10 cellular contexts compared by ENCODE assay signal in the genomic region with DNA sequence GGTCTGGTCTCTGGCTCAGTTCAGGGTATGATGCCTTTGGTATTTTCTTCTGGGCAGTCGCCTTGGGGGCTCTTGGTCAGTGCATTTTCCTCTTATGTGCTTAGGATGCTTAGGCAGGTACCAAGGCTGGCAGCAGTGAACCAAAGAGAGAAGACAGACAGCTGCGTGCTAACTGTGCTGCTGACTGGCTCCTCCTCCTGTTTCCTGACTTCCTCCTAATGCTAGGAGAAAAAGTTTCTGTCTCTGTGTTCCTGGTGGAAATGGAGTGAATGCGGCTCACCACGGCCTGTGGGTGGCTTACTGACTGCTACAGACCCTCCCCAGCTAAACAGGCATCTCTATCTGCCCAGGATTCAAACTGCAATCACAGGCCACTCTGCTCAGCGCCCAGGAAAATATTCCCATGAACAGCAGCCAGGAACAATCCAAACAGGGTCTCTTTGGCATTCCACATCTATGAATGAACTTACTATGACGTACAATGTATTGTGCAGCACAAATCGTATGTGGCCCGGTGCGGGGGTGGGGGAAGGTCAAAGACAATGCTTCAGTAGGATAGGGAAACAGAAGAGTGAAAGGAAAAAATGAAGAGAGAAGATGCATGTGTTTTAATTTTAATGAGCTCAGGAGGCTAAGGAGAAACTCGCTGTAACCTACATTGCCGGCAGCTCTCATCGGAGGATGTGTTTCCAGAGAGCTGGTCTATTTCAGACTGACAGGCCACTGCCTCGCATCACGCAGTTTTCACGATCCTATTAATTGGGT. TPM values are rescaled to one million over a fixed set of nuclear protein-coding genes. Genes with fewer than 3 reads are reported as not detected.
DNase-seq lines count a peak whose midpoint lies in the region; ATAC-seq and TF ChIP-seq lines count a peak whose summit lies in the region.
"Had no signal": no experiment of that assay in that cellular context is flagged by ENCODE, and none has a peak within 500 bp of the region (broad histone marks: within the 10 kb centered on the region; RNA-seq: fewer than 3 reads in every experiment).

No MANE protein-coding gene starts in this region.

- H3K4me3 Mint-ChIP-seq in activated T-helper 1 cell treated with anti-CD3 and anti-CD28 coated beads, Interleukin-12 subunit alpha, Interleukin-12 subunit beta, Interleukin-2, Interleukin-4 antibody, amounts not matched to agents 30 ng/mL and 10 ng/mL and 1 ng/mL, durations not matched to agents 14 hours and 24 hours and 36 hours: peak overlapping the region; percentile 15
- H3K4me3 Mint-ChIP-seq: activated naive CD4-positive, alpha-beta T cell treated with anti-CD3 and anti-CD28 coated beads for 36 hours had no signal

- H3K36me3 Mint-ChIP-seq in activated T-helper 1 cell treated with anti-CD3 and anti-CD28 coated beads, Interleukin-12 subunit alpha, Interleukin-12 subunit beta, Interleukin-2, Interleukin-4 antibody, amounts not matched to agents 30 ng/mL and 10 ng/mL and 1 ng/mL, durations not matched to agents 14 hours and 24 hours and 36 hours (ENCODE audit: low read depth): peaks cover 21% of the 10 kb centered on the region

- ATAC-seq in gastrocnemius medialis: no peak
- no peak for ATAC-seq in HG02642 (IDR thresholded peaks at IDR 0.05; ENCODE audit: poor library complexity, unreplicated experiment)

- H3K9me3 Mint-ChIP-seq in activated T-helper 1 cell treated with anti-CD3 and anti-CD28 coated beads, Interleukin-12 subunit alpha, Interleukin-12 subunit beta, Interleukin-2, Interleukin-4 antibody, amounts not matched to agents 30 ng/mL and 10 ng/mL and 1 ng/mL, durations not matched to agents 14 hours and 24 hours and 36 hours: peaks cover 5% of the 10 kb centered on the region

- DNase-seq in GF-D8 (lab: John Stamatoyannopoulos, UW) (peak; percentile 31), fibroblast of the aortic adventitia (ENCODE audit: low read depth) (peak; percentile 63), gastrocnemius medialis (no peak), vagina (ENCODE audit: extremely low spot score in 2 of 2) (no peak), erythroblast (lab: John Stamatoyannopoulos, UW) (no peak), HK-2 (ENCODE audit: unreplicated experiment) (no peak)
- DNase-seq in activated T-helper 1 cell treated with anti-CD3 and anti-CD28 coated beads, Interleukin-12 subunit alpha, Interleukin-12 subunit beta, Interleukin-2, Interleukin-4 antibody, amounts not matched to agents 30 ng/mL and 10 ng/mL and 1 ng/mL, durations not matched to agents 14 hours and 24 hours and 36 hours (ENCODE audit: low spot score): no peak
- DNase-seq: activated naive CD4-positive, alpha-beta T cell treated with anti-CD3 and anti-CD28 coated beads for 36 hours; NCI-H69 had no signal

- peaks cover 49% of the 10 kb centered on the region for H3K4me1 Mint-ChIP-seq in activated T-helper 1 cell treated with anti-CD3 and anti-CD28 coated beads, Interleukin-12 subunit alpha, Interleukin-12 subunit beta, Interleukin-2, Interleukin-4 antibody, amounts not matched to agents 30 ng/mL and 10 ng/mL and 1 ng/mL, durations not matched to agents 14 hours and 24 hours and 36 hours (ENCODE audit: low read depth)

- peak overlapping the region; percentile 58 for H3K27ac Mint-ChIP-seq in activated T-helper 1 cell treated with anti-CD3 and anti-CD28 coated beads, Interleukin-12 subunit alpha, Interleukin-12 subunit beta, Interleukin-2, Interleukin-4 antibody, amounts not matched to agents 30 ng/mL and 10 ng/mL and 1 ng/mL, durations not matched to agents 14 hours and 24 hours and 36 hours
- H3K27ac Mint-ChIP-seq: activated naive CD4-positive, alpha-beta T cell treated with anti-CD3 and anti-CD28 coated beads for 36 hours had no signal

- in situ Hi-C loops in gastrocnemius medialis (cut with MboI; ENCODE audit: low sequenced_read_pairs in 4 of 4): no loop called here

- H3K36me3 ChIP-seq in gastrocnemius medialis: no peaks in the 10 kb centered on the region
- H3K36me3 ChIP-seq in vagina: peaks cover 0 to 6% of the 10 kb centered on the region in 2 donors

- intact Hi-C loops in activated T-helper 1 cell treated with anti-CD3 and anti-CD28 coated beads, Interleukin-12 subunit alpha, Interleukin-12 subunit beta, Interleukin-2, Interleukin-4 antibody, amounts not matched to agents 30 ng/mL and 10 ng/mL and 1 ng/mL, durations not matched to agents 14 hours and 24 hours and 36 hours (cut with micrococcal nuclease): no loop called here
- intact Hi-C loops in gastrocnemius medialis (cut with DNase I; ENCODE audit: low total_unique reads): no loop called here
- intact Hi-C loops in vagina (cut with DNase I): no loop called here

- H3K9me3 ChIP-seq in gastrocnemius medialis (no peaks in the 10 kb centered on the region), vagina (no peaks in the 10 kb centered on the region)

- no peak for TF ChIP-seq POLR2A in gastrocnemius medialis (IDR thresholded peaks at IDR 0.05)
- TF ChIP-seq POLR2A in vagina (IDR thresholded peaks at IDR 0.05): no peak
- no peak for TF ChIP-seq POLR2A in erythroblast (IDR thresholded peaks at IDR 0.05; ENCODE audit: low read length)

- H3K4me1 ChIP-seq in gastrocnemius medialis (peaks cover 15 to 17% of the 10 kb centered on the region in 2 donors), vagina (peaks cover 27% of the 10 kb centered on the region)

- H3K27me3 Mint-ChIP-seq in activated T-helper 1 cell treated with anti-CD3 and anti-CD28 coated beads, Interleukin-12 subunit alpha, Interleukin-12 subunit beta, Interleukin-2, Interleukin-4 antibody, amounts not matched to agents 30 ng/mL and 10 ng/mL and 1 ng/mL, durations not matched to agents 14 hours and 24 hours and 36 hours (ENCODE audit: insufficient read depth): peaks cover 3% of the 10 kb centered on the region

- H3K4me3 ChIP-seq in fibroblast of the aortic adventitia (ENCODE audit: low read depth, low read length) (no peak overlapping the region), gastrocnemius medialis (no peak overlapping the region), vagina (no peak overlapping the region)

- TF ChIP-seq CTCF in fibroblast of the aortic adventitia (IDR thresholded peaks at IDR 0.05; ENCODE audit: insufficient read depth, low read length) (no peak), gastrocnemius medialis (IDR thresholded peaks at IDR 0.05 in 4 of 5, conservative IDR thresholded peaks at IDR 0.05 in 1 of 5) (no peak), vagina (IDR thresholded peaks at IDR 0.05) (no peak)

- peak overlapping the region; percentile 78 to 99 (median 78) for H3K27ac ChIP-seq in gastrocnemius medialis
- no peak overlapping the region for H3K27ac ChIP-seq in vagina

- no peaks in the 10 kb centered on the region for H3K27me3 ChIP-seq in gastrocnemius medialis
- H3K27me3 ChIP-seq in vagina: no peaks in the 10 kb centered on the region

RNA-seq across cellular contexts. Expression of a gene that starts 2.8 kb away (rescaled TPM):
- total RNA-seq in activated T-helper 1 cell treated with anti-CD3 and anti-CD28 coated beads, Interleukin-12 subunit alpha, Interleukin-12 subunit beta, Interleukin-2, Interleukin-4 antibody, amounts not matched to agents 30 ng/mL and 10 ng/mL and 1 ng/mL, durations not matched to agents 14 hours and 24 hours and 36 hours: 9.3 and 10.2 TPM in 2 replicates
- total RNA-seq in fibroblast of the aortic adventitia (ENCODE audit: low replicate concordance) (0.08 and 0.09 TPM in 2 replicates), gastrocnemius medialis (10 to 100 TPM in 2 of 4 donors, 1 to 10 TPM in 2; 3.4 to 43.3 (median 10.3) TPM), vagina (18.7 TPM)

Comparison
In these comparisons a context has a peak if more than half of its experiments do, and no peak if none do; other contexts are left out.
1. DNase-seq: peak in GF-D8 (single experiment) and fibroblast of the aortic adventitia (single experiment); none in activated T-helper 1 cell treated with anti-CD3 and anti-CD28 coated beads, Interleukin-12 subunit alpha, Interleukin-12 subunit beta, Interleukin-2, Interleukin-4 antibody, amounts not matched to agents 30 ng/mL and 10 ng/mL and 1 ng/mL, durations not matched to agents 14 hours and 24 hours and 36 hours (single experiment), gastrocnemius medialis (0 of 2), vagina (0 of 2), erythroblast (0 of 2) and HK-2 (single experiment).